Comparison of ENCODE assay signal across 20 cellular contexts in genomic region chr16:14553447-14553846, GRCh38.
A peak's percentile ranks its signal among the peaks of the same experiment; 100 is the strongest.
DNase-seq lines count a peak whose midpoint lies in the region; ATAC-seq, FAIRE-seq and TF ChIP-seq lines count a peak whose summit lies in the region.
"Had no signal": no experiment of that assay in that cellular context is flagged by ENCODE, and none has a peak within 500 bp of the region (broad histone marks: within the 10 kb centered on the region; RNA-seq: fewer than 3 reads in every experiment).

No MANE protein-coding gene starts in this region.

- WGBS in K562 (ENCODE audit: insufficient coverage, low coverage, missing lambda C conversion rate): 22% methylated on average over 4 of the region's 4 CpGs

- no peak for ATAC-seq in K562
- ATAC-seq: CD8-positive, alpha-beta T cell had no signal

- no peak overlapping the region for H3K27ac ChIP-seq in K562 (ENCODE audit: extremely low read depth, low read depth, low read length)
- H3K27ac ChIP-seq: 22Rv1, BLaER1, C4-2B had no signal

- H3K79me2 ChIP-seq in K562 (ENCODE audit: control insufficient read depth, insufficient read depth, low read length): no peaks in the 10 kb centered on the region

- no peak for TF ChIP-seq CTCF in K562 (IDR thresholded peaks at IDR 0.05 in 2 of 3, conservative IDR thresholded peaks at IDR 0.05 in 1 of 3; ENCODE audit: insufficient read depth in 2 of 3, low read depth in 1 of 3, low read length in 3 of 3)

- no TSS peak for BruUV-seq in K562 (replicated peaks; lab: Mats Ljungman, UMichigan)

- FAIRE-seq in K562 (lab: Jason Lieb, UNC): no peak
- FAIRE-seq: A204.1, GM18507, H1 had no signal

- intact Hi-C loops in K562 (cut with micrococcal nuclease): no loop called here

- H3K27me3 ChIP-seq in K562 (ENCODE audit: control insufficient read depth in 2 of 2, insufficient read depth in 2 of 2, low read length in 2 of 2): no peaks in the 10 kb centered on the region
- H3K27me3 ChIP-seq: BLaER1 had no signal

- H3K9ac ChIP-seq in K562 (ENCODE audit: insufficient read depth in 1 of 2, low read depth in 2 of 2, low read length in 2 of 2): no peak overlapping the region
- H3K9ac ChIP-seq: BLaER1 had no signal

- CTCF ChIA-PET in K562 (lab: Yijun Ruan, JAX; ENCODE audit: low intra/inter-chr PET ratio): no interaction called here

- TF ChIP-seq RAD21 in K562 (CRISPR knock-in tag; conservative IDR thresholded peaks at IDR 0.05 in 1 of 2, IDR thresholded peaks at IDR 0.05 in 1 of 2): no peak

- no peaks in the 10 kb centered on the region for H3K9me3 ChIP-seq in K562 (replicated peaks; ENCODE audit: control insufficient read depth, insufficient read depth, low read depth, low read length)
- H3K9me3 ChIP-seq: BLaER1, Caco-2 had no signal

- no peaks in the 10 kb centered on the region for H3K9me1 ChIP-seq in K562 (ENCODE audit: control insufficient read depth, insufficient read depth, low read length)

- no peak overlapping the region for H3K4me2 ChIP-seq in K562 (ENCODE audit: insufficient read depth, low read length)
- H3K4me2 ChIP-seq: BLaER1 had no signal

- H3K4me1 ChIP-seq in K562 (replicated peaks in 1 of 2; ENCODE audit: control insufficient read depth in 2 of 2, insufficient read depth in 2 of 2, low read length in 2 of 2): peaks cover 0 to 4% of the 10 kb centered on the region in 2 experiments; a peak in 1 of 5 replicates
- H3K4me1 ChIP-seq: BLaER1 had no signal

- no peak for TF ChIP-seq EP300 in K562 (IDR thresholded peaks at IDR 0.05; ENCODE audit: low read length)

- DNase-seq in DMS 273 (lab: John Stamatoyannopoulos, UW; ENCODE audit: unreplicated experiment) (peak; percentile 20), DMS 273 treated with DMSO at 0.1 percent for 48 hours (lab: John Stamatoyannopoulos, UW) (no peak), NCI-H2029 treated with DMSO at 0.1 percent for 48 hours (lab: John Stamatoyannopoulos, UW) (peak; percentile 15), K562 (ENCODE audit: extremely low read depth in 1 of 4, low spot score in 3 of 4) (no peak), T-helper 1 cell (no peak), middle frontal gyrus (ENCODE audit: extremely low spot score, low spot score) (no peak)
- DNase-seq: Caco-2; CD4-positive, CD25-positive, alpha-beta regulatory T cell; CD8-positive, alpha-beta T cell; DMS53; DMS79 treated with DMSO at 0.1 percent for 48 hours; GF-D8; H7; HCEC 1CT had no signal

- POLR2A ChIA-PET in K562 (lab: Yijun Ruan, JAX): interaction anchor here (0.5 to 1.8 kb wide), 3 partner anchors 9 to 75 kb away, joined by 4 to 6 read pairs (median 4); no protein-coding TSS in a partner anchor

- TF ChIP-seq POLR2A in K562 (conservative IDR thresholded peaks at IDR 0.05): no peak

- no peaks in the 10 kb centered on the region for H4K20me1 ChIP-seq in K562 (replicated peaks; ENCODE audit: control insufficient read depth, insufficient read depth, low read length)

- in situ Hi-C loops in K562 (cut with MboI): no loop called here

- H3K4me3 ChIP-seq in K562: no peak overlapping the region
- H3K4me3 ChIP-seq: BLaER1 had no signal

- peaks cover 31% of the 10 kb centered on the region; the same call in 2 of the 3 replicates for H3K36me3 ChIP-seq in K562 (ENCODE audit: control insufficient read depth, insufficient read depth, low read length)

- H2AFZ ChIP-seq in K562 (ENCODE audit: low read depth, low read length): no peak overlapping the region

TF ChIP-seq in K562, 482 proteins besides CTCF, POLR2A, EP300 and RAD21 (continues in another document):
- TF ChIP-seq SIN3B (IDR thresholded peaks at IDR 0.05; ENCODE audit: low read depth) (no peak), ZBTB43 (CRISPR knock-in tag; IDR thresholded peaks at IDR 0.05) (no peak), BRF2 (IDR thresholded peaks at IDR 0.05; ENCODE audit: borderline replicate concordance, insufficient read depth, insufficient read length) (no peak), ZNF232 (CRISPR knock-in tag; IDR thresholded peaks at IDR 0.05) (no peak), MNT (conservative IDR thresholded peaks at IDR 0.05) (no peak), CREBBP (IDR thresholded peaks at IDR 0.05; ENCODE audit: low read depth, low read length) (no peak), YBX1 (IDR thresholded peaks at IDR 0.05) (no peak), KAT8 (IDR thresholded peaks at IDR 0.05; ENCODE audit: low read depth) (no peak), IRF1 (CRISPR knock-in tag; IDR thresholded peaks at IDR 0.05; ENCODE audit: borderline replicate concordance) (no peak), GABPB2 (CRISPR knock-in tag; conservative IDR thresholded peaks at IDR 0.05) (no peak), ZBTB5 (IDR thresholded peaks at IDR 0.05) (no peak), ZKSCAN8 (CRISPR knock-in tag; IDR thresholded peaks at IDR 0.05) (no peak)
- TF ChIP-seq, protein P1, sequence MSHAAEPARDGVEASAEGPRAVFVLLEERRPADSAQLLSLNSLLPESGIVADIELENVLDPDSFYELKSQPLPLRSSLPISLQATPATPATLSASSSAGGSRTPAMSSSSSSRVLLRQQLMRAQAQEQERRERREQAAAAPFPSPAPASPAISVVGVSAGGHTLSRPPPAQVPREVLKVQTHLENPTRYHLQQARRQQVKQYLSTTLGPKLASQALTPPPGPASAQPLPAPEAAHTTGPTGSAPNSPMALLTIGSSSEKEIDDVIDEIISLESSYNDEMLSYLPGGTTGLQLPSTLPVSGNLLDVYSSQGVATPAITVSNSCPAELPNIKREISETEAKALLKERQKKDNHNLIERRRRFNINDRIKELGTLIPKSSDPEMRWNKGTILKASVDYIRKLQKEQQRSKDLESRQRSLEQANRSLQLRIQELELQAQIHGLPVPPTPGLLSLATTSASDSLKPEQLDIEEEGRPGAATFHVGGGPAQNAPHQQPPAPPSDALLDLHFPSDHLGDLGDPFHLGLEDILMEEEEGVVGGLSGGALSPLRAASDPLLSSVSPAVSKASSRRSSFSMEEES (CRISPR knock-in tag; IDR thresholded peaks at IDR 0.05): peak; percentile 93

Comparison
In these comparisons a context has a peak if more than half of its experiments do, and no peak if none do; other contexts are left out.
1. DNase-seq: peak in DMS 273 (single experiment) and NCI-H2029 treated with DMSO at 0.1 percent for 48 hours (single experiment); none in DMS 273 treated with DMSO at 0.1 percent for 48 hours (single experiment), K562 (0 of 4), T-helper 1 cell (0 of 5) and middle frontal gyrus (single experiment).